In the genomic region with DNA sequence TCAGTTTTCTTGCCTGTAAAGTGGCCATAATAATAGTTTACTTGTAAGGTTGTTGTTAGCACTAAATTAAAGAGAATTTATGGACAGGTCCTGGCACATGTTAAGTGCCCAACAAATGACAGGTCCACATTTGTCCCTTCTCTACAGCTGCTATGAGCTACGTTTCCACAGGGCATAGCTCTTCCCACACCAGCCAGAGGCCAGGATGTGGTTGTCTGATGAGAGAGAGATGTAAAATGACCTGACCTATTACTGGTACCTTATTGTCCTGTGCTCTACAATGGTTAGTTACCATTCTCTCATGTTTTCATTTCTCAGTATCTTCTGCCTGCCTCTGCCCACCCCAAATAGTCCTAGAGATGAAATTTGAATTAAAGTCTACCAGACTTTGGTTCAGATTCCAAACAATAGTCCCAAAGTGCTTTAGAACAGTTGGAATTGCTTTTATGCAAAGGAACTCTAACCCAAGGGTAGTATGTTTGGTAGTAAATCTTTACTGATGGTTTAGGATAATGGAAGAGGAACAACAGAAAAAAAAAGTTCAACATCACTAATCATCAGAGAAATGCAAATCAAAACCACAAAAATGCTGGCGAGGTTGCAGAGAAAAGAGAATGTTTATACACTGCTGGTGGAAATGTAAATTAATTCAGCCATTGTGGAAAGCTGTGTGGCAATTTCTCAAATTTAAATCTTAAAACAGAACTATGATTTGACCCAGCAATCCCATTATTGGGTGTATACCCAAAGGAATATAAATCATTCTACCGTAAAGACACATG, we compare ENCODE assay signal across 24 cellular contexts. TPM values are rescaled to one million over a fixed set of nuclear protein-coding genes. Genes with fewer than 3 reads are reported as not detected.
"Had no signal": no experiment of that assay in that cellular context is flagged by ENCODE, and none has a peak within 500 bp of the region (broad histone marks: within the 10 kb centered on the region; RNA-seq: fewer than 3 reads in every experiment).

No MANE protein-coding gene starts in this region.

- H3K4me1 ChIP-seq: esophagus muscularis mucosa, lower lobe of right lung, psoas muscle, right lobe of liver, transverse colon had no signal

- ATAC-seq: activated CD4-positive, CD25-positive, alpha-beta regulatory T cell treated with anti-CD3 and anti-CD28 coated beads, Interleukin-2, amount 50 U/mL, for 24 hours; left colon; lower lobe of right lung; psoas muscle; right lobe of liver; T-cell had no signal

- H3K27me3 ChIP-seq: esophagus muscularis mucosa, right lobe of liver, transverse colon had no signal

- FAIRE-seq: colon, endometrium, frontal cortex, islet of Langerhans had no signal

- H3K36me3 ChIP-seq: cardiac muscle cell, esophagus muscularis mucosa, lower lobe of right lung, right lobe of liver, transverse colon had no signal

- H3K9me3 ChIP-seq: esophagus muscularis mucosa, lower lobe of right lung, psoas muscle, right lobe of liver, transverse colon had no signal

- H3K4me2 ChIP-seq: smooth muscle cell had no signal

- H3K4me3 ChIP-seq: cardiac muscle cell, esophagus muscularis mucosa, lower lobe of right lung, psoas muscle, right lobe of liver, smooth muscle cell, transverse colon had no signal

- DNase-seq: activated CD4-positive, alpha-beta T cell treated with anti-CD3 and anti-CD28 coated beads, Interleukin-2, amount 50 U/mL, for 1 hour; activated CD8-positive, alpha-beta memory T cell treated with anti-CD3 and anti-CD28 coated beads for 24 hours; activated gamma-delta T cell treated with Interleukin-2 at 50 U/mL for 16 hours; activated naive CD8-positive, alpha-beta T cell treated with anti-CD3 and anti-CD28 coated beads, Interleukin-2, amount 10 ng/mL, durations not matched to agents 7 days and 5 days; aorta; head of caudate nucleus; left colon; lower lobe of right lung; psoas muscle; right lobe of liver; stimulated activated CD4-positive, alpha-beta T cell treated with anti-CD3 and anti-CD28 coated beads, Interleukin-4, amount 100 ng/mL, for 4 hours; stimulated activated CD8-positive, alpha-beta memory T cell treated with anti-CD3 and anti-CD28 coated beads, Interleukin-4, amount 100 ng/mL, for 48 hours; stimulated activated naive CD4-positive, alpha-beta T cell treated with Interleukin-2 at 50 U/mL for 16 hours; T-cell; T-helper 9 cell; transverse colon had no signal

- H3K27ac ChIP-seq: cardiac muscle cell, esophagus muscularis mucosa, lower lobe of right lung, psoas muscle, right lobe of liver, transverse colon had no signal

RNA-seq across cellular contexts. Expression of gene ANKFN1, which starts 57.1 kb away (rescaled TPM):
- total RNA-seq: activated naive CD8-positive, alpha-beta T cell treated with anti-CD3 and anti-CD28 coated beads, Interleukin-2, amount 10 ng/mL, durations not matched to agents 7 days and 5 days; T-cell had no signal
- polyA plus RNA-seq: cardiac muscle cell had no signal
